6 cellular contexts compared by ENCODE assay signal in the genomic region with DNA sequence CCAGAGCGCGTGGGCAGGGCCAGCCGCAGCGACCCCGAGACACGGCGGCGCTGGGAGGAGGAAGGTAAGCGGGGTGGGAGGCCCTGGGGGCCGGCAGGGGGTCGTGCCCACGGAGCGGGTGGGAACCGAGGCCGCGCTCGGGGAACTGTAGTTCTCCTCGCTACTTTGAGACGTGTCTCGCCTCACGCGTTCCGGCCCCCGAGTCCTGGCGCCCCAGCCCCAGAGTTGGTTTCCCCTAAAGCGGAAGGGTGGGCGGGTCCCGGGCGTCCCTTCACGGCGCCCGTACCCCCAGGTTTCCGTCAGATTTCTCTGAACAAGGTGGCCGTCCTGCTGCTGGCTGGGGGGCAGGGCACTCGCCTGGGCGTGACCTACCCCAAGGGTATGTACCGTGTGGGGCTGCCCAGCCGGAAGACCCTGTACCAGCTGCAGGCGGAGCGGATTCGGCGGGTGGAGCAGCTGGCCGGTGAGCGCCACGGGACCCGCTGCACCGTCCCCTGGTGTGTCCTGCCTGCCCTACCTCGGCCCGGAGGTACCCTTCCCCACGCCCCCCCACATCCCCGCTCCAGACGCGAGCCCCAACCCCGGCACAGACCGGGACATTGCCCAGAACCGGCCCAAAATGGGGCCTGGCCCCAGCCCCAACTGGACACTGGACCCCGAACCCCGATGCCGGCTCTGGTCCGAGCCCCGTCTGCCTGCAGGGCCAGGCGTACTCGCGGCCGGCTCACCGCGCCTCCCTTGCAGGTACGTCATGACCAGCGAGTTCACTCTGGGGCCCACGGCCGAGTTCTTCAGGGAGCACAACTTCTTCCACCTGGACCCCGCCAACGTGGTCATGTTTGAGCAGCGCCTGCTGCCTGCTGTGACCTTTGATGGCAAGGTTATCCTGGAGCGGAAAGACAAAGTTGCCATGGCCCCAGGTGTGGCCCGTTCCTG. TPM values are rescaled to one million over a fixed set of nuclear protein-coding genes. Genes with fewer than 3 reads are reported as not detected.
DNase-seq lines count a peak whose midpoint lies in the region; TF ChIP-seq lines count a peak whose summit lies in the region.

No MANE protein-coding gene starts in this region.

- peaks cover 0 to 7% of the 10 kb centered on the region in 2 donors for H3K4me1 ChIP-seq in uterus

- no peaks in the 10 kb centered on the region for H3K36me3 ChIP-seq in uterus

- no peaks in the 10 kb centered on the region for H3K27me3 ChIP-seq in uterus

- TF ChIP-seq POLR2A in uterus (IDR thresholded peaks at IDR 0.05), result no peak

- peak overlapping the region; percentile 41 to 47 for H3K4me3 ChIP-seq in uterus

- no peaks in the 10 kb centered on the region for H3K9me3 ChIP-seq in uterus

- DNase-seq in stimulated activated CD4-positive, alpha-beta T cell treated with anti-CD3 and anti-CD28 coated beads, Interleukin-12 subunit alpha, Interleukin-12 subunit beta, amount 100 ng/mL, for 4 hours, result peak; percentile 34
- DNase-seq in stimulated activated CD4-positive, alpha-beta T cell treated with anti-CD3 and anti-CD28 coated beads, Interleukin-4, amount 100 ng/mL, for 24 hours, result no peak
- DNase-seq in activated CD8-positive, alpha-beta memory T cell treated with anti-CD3 and anti-CD28 coated beads, Interleukin-2, amount 50 U/mL, for 48 hours, result peak; percentile 75
- peak; percentile 28 for DNase-seq in kidney tubule cell (ENCODE audit: low spot score)
- DNase-seq in uterus, result peak in 1 of 2 donors; percentile 26
- no peak for DNase-seq in AML-193 (lab: John Stamatoyannopoulos, UW)

- TF ChIP-seq CTCF in uterus (IDR thresholded peaks at IDR 0.05), result no peak

- intact Hi-C loops in uterus (cut with DNase I; ENCODE audit: low total_unique reads), result no loop called here

- H3K27ac ChIP-seq in uterus, result no peak overlapping the region

RNA-seq across cellular contexts. Expression of a gene that starts 0.7 kb away (rescaled TPM):
- 10 to 100 TPM in 1 of 4 donors, 1 to 10 TPM in 2, under 1 TPM in 1; 0.51 to 13.8 (median 5.3) TPM for total RNA-seq in uterus

RNA-seq across cellular contexts. Expression of a gene that starts 7.7 kb away (rescaled TPM):
- total RNA-seq in uterus, result 1 to 10 TPM in 2 of 4 donors, under 1 TPM in 1, not detected in 1; 0.15 to 5.9 (median 1.0) TPM

RNA-seq across cellular contexts. Expression of a gene that starts 8.8 kb away (rescaled TPM):
- 10 to 100 TPM; 32.9 to 65.0 (median 47.5) TPM for total RNA-seq in uterus

RNA-seq across cellular contexts. Expression of a gene that starts 24.2 kb away (rescaled TPM):
- total RNA-seq in uterus, result 10 to 100 TPM in 1 of 4 donors, 1 to 10 TPM in 1, not detected in 2; 2.4 to 11.5 TPM

RNA-seq across cellular contexts. Expression of a gene that starts 32.0 kb away (rescaled TPM):
- total RNA-seq in uterus, result 100 to 1,000 TPM in 1 of 4 donors, 10 to 100 TPM in 3; 25.2 to 221 (median 59.2) TPM

Comparison
In these comparisons a context has a peak if more than half of its experiments do, and no peak if none do; other contexts are left out.
1. DNase-seq: peak in stimulated activated CD4-positive, alpha-beta T cell treated with anti-CD3 and anti-CD28 coated beads, Interleukin-12 subunit alpha, Interleukin-12 subunit beta, amount 100 ng/mL, for 4 hours (single experiment), activated CD8-positive, alpha-beta memory T cell treated with anti-CD3 and anti-CD28 coated beads, Interleukin-2, amount 50 U/mL, for 48 hours (single experiment) and kidney tubule cell (single experiment); none in stimulated activated CD4-positive, alpha-beta T cell treated with anti-CD3 and anti-CD28 coated beads, Interleukin-4, amount 100 ng/mL, for 24 hours (single experiment) and AML-193 (0 of 2).